In the genomic region with DNA sequence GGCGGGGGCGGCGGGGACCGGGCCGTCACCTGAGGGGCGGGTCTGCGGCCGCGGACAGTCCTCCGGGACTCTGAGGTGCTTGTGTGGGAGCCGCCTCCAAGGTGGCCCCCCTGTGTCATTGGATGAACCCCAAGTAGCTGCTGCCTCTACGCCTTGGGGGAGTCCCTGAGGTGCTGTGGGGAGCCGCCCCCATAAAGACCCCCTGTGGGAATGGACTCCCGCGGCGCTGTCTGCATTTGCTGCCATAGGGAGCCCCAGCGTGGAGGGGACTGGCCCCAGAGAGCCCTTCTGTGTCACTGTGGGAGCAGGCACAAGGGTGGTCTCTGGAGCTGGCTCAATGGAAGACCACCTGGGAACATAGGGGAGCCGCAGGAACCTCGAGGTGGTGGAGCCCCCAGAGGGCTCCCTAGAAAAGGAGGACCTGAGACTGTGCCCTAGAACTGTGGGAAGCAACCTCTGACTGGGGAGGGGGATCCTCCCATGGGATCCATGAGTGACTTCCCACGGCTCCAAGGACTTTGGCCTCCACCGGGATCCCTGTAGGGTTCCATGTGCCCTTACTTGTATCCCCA, we compare ENCODE assay signal across 11 cellular contexts. TPM values are rescaled to one million over a fixed set of nuclear protein-coding genes. Genes with fewer than 3 reads are reported as not detected.
DNase-seq lines count a peak whose midpoint lies in the region; TF ChIP-seq lines count a peak whose summit lies in the region.
"Had no signal": no experiment of that assay in that cellular context is flagged by ENCODE, and none has a peak within 500 bp of the region (broad histone marks: within the 10 kb centered on the region; RNA-seq: fewer than 3 reads in every experiment).

No MANE protein-coding gene starts in this region.

- H2AFZ ChIP-seq in ACC112 (ENCODE audit: low read length, unreplicated experiment) = no peak overlapping the region
- H2AFZ ChIP-seq in neuron (ENCODE audit: low read depth, low read length) = no peak overlapping the region

- no peak for TF ChIP-seq CTCF in colonic mucosa (IDR thresholded peaks at IDR 0.05)

- H3K9ac ChIP-seq in HUES64 (ENCODE audit: low read depth, low read length) (no peak overlapping the region), colonic mucosa (ENCODE audit: low read depth in 2 of 2, low read length in 2 of 2) (no peak overlapping the region)

- H3K79me2 ChIP-seq in ACC112 (ENCODE audit: control insufficient read depth, insufficient read depth, low read length, unreplicated experiment) = no peaks in the 10 kb centered on the region

- intact Hi-C loops in colonic mucosa (cut with DNase I) = no loop called here

- H3K27ac ChIP-seq in ACC112 (ENCODE audit: low read depth, low read length) (no peak overlapping the region), HUES64 (ENCODE audit: low read depth, low read length) (no peak overlapping the region), colonic mucosa (no peak overlapping the region)
- H3K27ac ChIP-seq in effector memory CD4-positive, alpha-beta T cell (ENCODE audit: insufficient read depth, low read length, poor library complexity, severe bottlenecking) = no peak overlapping the region

- H3K4me1 ChIP-seq in ACC112 (ENCODE audit: control insufficient read depth, insufficient read depth, low read length, unreplicated experiment) (peaks cover 14% of the 10 kb centered on the region), HUES64 (ENCODE audit: insufficient read depth, low read length) (peaks cover 19% of the 10 kb centered on the region), neuron (ENCODE audit: insufficient read depth, low read length) (peaks cover 11% of the 10 kb centered on the region), colonic mucosa (no peaks in the 10 kb centered on the region)
- peaks cover 5% of the 10 kb centered on the region for H3K4me1 ChIP-seq in effector memory CD4-positive, alpha-beta T cell (ENCODE audit: control insufficient read depth, insufficient read depth, low read length, poor library complexity, severe bottlenecking)

- H3K27me3 ChIP-seq in ACC112 (ENCODE audit: insufficient read depth, low read length) (peaks cover 87% of the 10 kb centered on the region), HUES64 (ENCODE audit: insufficient read depth, low read length) (peaks cover 45% of the 10 kb centered on the region), neuron (ENCODE audit: insufficient read depth, low read length) (peaks cover 65% of the 10 kb centered on the region), colonic mucosa (peaks cover 34% of the 10 kb centered on the region)
- peaks cover 26% of the 10 kb centered on the region for H3K27me3 ChIP-seq in effector memory CD4-positive, alpha-beta T cell (replicated peaks; ENCODE audit: control insufficient read depth, insufficient read depth, low read length, poor library complexity, severe bottlenecking)

- H3K36me3 ChIP-seq in ACC112 (ENCODE audit: insufficient read depth, low read length) (no peaks in the 10 kb centered on the region), HUES64 (ENCODE audit: insufficient read depth, low read length) (no peaks in the 10 kb centered on the region), neuron (ENCODE audit: insufficient read depth, low read length) (no peaks in the 10 kb centered on the region), colonic mucosa (no peaks in the 10 kb centered on the region)
- no peaks in the 10 kb centered on the region for H3K36me3 ChIP-seq in effector memory CD4-positive, alpha-beta T cell (ENCODE audit: control insufficient read depth, insufficient read depth, low read length)

- H3K4me3 ChIP-seq in ACC112 (ENCODE audit: low read depth, low read length) (peak overlapping the region; percentile 59), HUES64 (ENCODE audit: low read length) (peak overlapping the region; percentile 46), neuron (ENCODE audit: low read length) (peak overlapping the region; percentile 27), colonic mucosa (no peak overlapping the region)
- peak overlapping the region; percentile 39 for H3K4me3 ChIP-seq in effector memory CD4-positive, alpha-beta T cell (ENCODE audit: insufficient read depth, low read depth, low read length, poor library complexity, severe bottlenecking)

- H3K9me3 ChIP-seq in HUES64 (ENCODE audit: insufficient read depth, low read depth, low read length) = no peaks in the 10 kb centered on the region
- H3K9me3 ChIP-seq in effector memory CD4-positive, alpha-beta T cell (ENCODE audit: control insufficient read depth, low read length) = no peaks in the 10 kb centered on the region
- peaks cover 2% of the 10 kb centered on the region for H3K9me3 ChIP-seq in neuron (ENCODE audit: low read length)
- H3K9me3 ChIP-seq in colonic mucosa = no peaks in the 10 kb centered on the region

- WGBS in HUES64 = 16% methylated on average over 21 of the region's 21 CpGs

- DNase-seq in effector memory CD4-positive, alpha-beta T cell = no peak
- DNase-seq in dermis blood vessel endothelial cell = no peak
- DNase-seq in NCI-H69 (lab: John Stamatoyannopoulos, UW) = no peak
- DNase-seq in NCI-H510A treated with DMSO at 0.1 percent for 48 hours (lab: John Stamatoyannopoulos, UW) = no peak
- no peak for DNase-seq in colonic mucosa
- DNase-seq: stimulated activated CD4-positive, alpha-beta T cell treated with anti-CD3 and anti-CD28 coated beads, Interleukin-4, amount 100 ng/mL, for 24 hours had no signal

RNA-seq across cellular contexts. Expression of a gene that starts 0.4 kb away (rescaled TPM):
- polyA plus RNA-seq in HUES64 (2013, experiment 1 of 2) = 0.20 TPM
- polyA plus RNA-seq in HUES64 (2013, experiment 2 of 2) = 0.25 TPM
- not detected in 2 replicates for total RNA-seq in dermis blood vessel endothelial cell
- under 1 TPM in 1 of 2 donors, not detected in 1; 0.64 TPM for total RNA-seq in colonic mucosa
- total RNA-seq: K562, RPMI7951 had no signal

RNA-seq across cellular contexts. Expression of a gene that starts 31.0 kb away (rescaled TPM):
- polyA plus RNA-seq in HUES64 (2013, experiment 1 of 2) = 39.2 TPM
- 38.4 TPM for polyA plus RNA-seq in HUES64 (2013, experiment 2 of 2)
- total RNA-seq in dermis blood vessel endothelial cell (3.4 and 3.6 TPM in 2 replicates), colonic mucosa (1 to 10 TPM; 1.6 to 8.5 TPM)
